ENCODE assay signal across 21 cellular contexts in the genomic region with DNA sequence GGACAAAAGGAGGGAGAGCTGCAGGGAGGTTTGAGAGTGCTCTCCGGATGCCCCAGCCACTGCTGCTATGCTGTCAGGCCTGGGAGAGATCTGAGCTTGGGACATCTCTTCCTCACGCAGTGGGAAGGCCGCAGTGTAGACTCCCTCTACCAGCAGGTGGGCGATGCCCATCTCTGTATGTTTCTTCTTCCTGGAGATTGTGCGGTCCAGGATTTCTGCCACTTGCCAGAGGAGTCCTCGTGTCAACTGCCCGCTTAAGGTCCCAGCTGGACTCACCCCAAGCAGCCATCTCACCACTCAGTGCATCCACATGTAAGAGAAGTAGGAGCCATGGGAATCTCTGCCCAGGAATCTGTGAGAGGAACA. TPM values are rescaled to one million over a fixed set of nuclear protein-coding genes. Genes with fewer than 3 reads are reported as not detected.
DNase-seq lines count a peak whose midpoint lies in the region; ATAC-seq and TF ChIP-seq lines count a peak whose summit lies in the region.
"Had no signal": no experiment of that assay in that cellular context is flagged by ENCODE, and none has a peak within 500 bp of the region (broad histone marks: within the 10 kb centered on the region; RNA-seq: fewer than 3 reads in every experiment).

No MANE protein-coding gene starts in this region.

- no peak overlapping the region for H3K4ac ChIP-seq in IMR-90 (ENCODE audit: low read depth, low read length)

- WGBS in IMR-90 (ENCODE audit: extremely low coverage in 2 of 2, insufficient read length in 1 of 2), 2 experiments = 83% methylated on average over 4 of the region's 7 CpGs; no CpG with 5 or more reads in 1 of the 2 experiments
- 81 to 93% methylated on average over 7 of the region's 7 CpGs for WGBS in thyroid gland, 2 donors
- 93% methylated on average over 6 of the region's 7 CpGs for WGBS in esophagus muscularis mucosa

- no peak overlapping the region for H4K8ac ChIP-seq in IMR-90 (ENCODE audit: low read depth in 2 of 2, low read length in 2 of 2)

- H3K79me1 ChIP-seq in IMR-90 (ENCODE audit: low read depth in 1 of 2, low read length in 2 of 2) = no peaks in the 10 kb centered on the region

- H3K4me1 Mint-ChIP-seq in mesothelial cell of epicardium = peaks cover 16% of the 10 kb centered on the region
- H3K4me1 Mint-ChIP-seq: activated CD4-positive, alpha-beta memory T cell treated with anti-CD3 and anti-CD28 coated beads, Interleukin-2, amount 10 ng/mL, durations not matched to agents 7 days and 5 days had no signal

- no peak overlapping the region for H3K4me2 ChIP-seq in IMR-90 (ENCODE audit: low read depth, low read length)

- no peaks in the 10 kb centered on the region for H3K36me3 ChIP-seq in IMR-90 (ENCODE audit: control insufficient read depth, insufficient read depth, low read length)
- no peaks in the 10 kb centered on the region for H3K36me3 ChIP-seq in thyroid gland
- H3K36me3 ChIP-seq in esophagus muscularis mucosa = peaks cover 0 to under 1% (median 0%) of the 10 kb centered on the region in 4 donors
- H3K36me3 ChIP-seq: colonic mucosa, esophagus squamous epithelium had no signal

- H3K9ac ChIP-seq in IMR-90 (ENCODE audit: low read depth, low read length) = no peak overlapping the region

- in situ Hi-C loops in IMR-90 (cut with MboI; ENCODE audit: low sequenced_read_pairs) = no loop called here

- peak overlapping the region; percentile 56 for H3K4me3 Mint-ChIP-seq in mesothelial cell of epicardium
- H3K4me3 Mint-ChIP-seq: activated CD4-positive, alpha-beta memory T cell treated with anti-CD3 and anti-CD28 coated beads, Interleukin-2, amount 10 ng/mL, durations not matched to agents 7 days and 5 days; activated naive CD4-positive, alpha-beta T cell treated with anti-CD3 and anti-CD28 coated beads, Interleukin-2, amount 50 U/mL, for 24 hours; T-helper 1 cell treated with Interleukin-12 subunit alpha and Interleukin-12 subunit beta and Interleukin-4 antibody, amounts not matched to agents 30 μg/mL and 1 μg/mL, for 36 hours had no signal

- H2BK15ac ChIP-seq in IMR-90 (ENCODE audit: low read depth, low read length) = no peak overlapping the region

- no TSS peak for BruUV-seq in IMR-90 (replicated peaks; lab: Mats Ljungman, UMichigan)

- H3K9me3 ChIP-seq in IMR-90 (ENCODE audit: control insufficient read depth, insufficient read depth, low read length) (peaks cover 14% of the 10 kb centered on the region), thyroid gland (no peaks in the 10 kb centered on the region), esophagus muscularis mucosa (peaks cover 0 to 12% (median 0%) of the 10 kb centered on the region in 4 donors)
- H3K9me3 ChIP-seq: Caco-2, colonic mucosa had no signal

- peak overlapping the region; percentile 67 for H2AFZ ChIP-seq in IMR-90 (replicated peaks; ENCODE audit: low read length, poor library complexity)

- H3K4me1 ChIP-seq in IMR-90 (ENCODE audit: control insufficient read depth, insufficient read depth, low read length) (no peaks in the 10 kb centered on the region; the same call in 1 of the 2 replicates), thyroid gland (peaks cover 9 to 16% of the 10 kb centered on the region in 2 donors), esophagus muscularis mucosa (peaks cover 12 to 21% (median 17%) of the 10 kb centered on the region in 4 donors)
- H3K4me1 ChIP-seq: Caco-2, colonic mucosa had no signal

- no peak overlapping the region for H3K23ac ChIP-seq in IMR-90 (ENCODE audit: low read depth, low read length)

- no peak overlapping the region for H3K27ac Mint-ChIP-seq in mesothelial cell of epicardium
- H3K27ac Mint-ChIP-seq: activated CD4-positive, alpha-beta memory T cell treated with anti-CD3 and anti-CD28 coated beads, Interleukin-2, amount 10 ng/mL, durations not matched to agents 7 days and 5 days; activated naive CD4-positive, alpha-beta T cell treated with anti-CD3 and anti-CD28 coated beads, Interleukin-2, amount 50 U/mL, for 24 hours; T-helper 1 cell treated with Interleukin-12 subunit alpha and Interleukin-12 subunit beta and Interleukin-4 antibody, amounts not matched to agents 30 μg/mL and 1 μg/mL, for 36 hours had no signal

- H3K56ac ChIP-seq in IMR-90 (ENCODE audit: extremely low read depth, insufficient read depth, low read length) = no peak overlapping the region

- no peak for TF ChIP-seq POLR2A in IMR-90 (IDR thresholded peaks at IDR 0.05; ENCODE audit: low read depth, low read length)
- no peak for TF ChIP-seq POLR2A in thyroid gland (IDR thresholded peaks at IDR 0.05)
- no peak for TF ChIP-seq POLR2A in esophagus muscularis mucosa (IDR thresholded peaks at IDR 0.05; ENCODE audit: low read depth)

- H2AK9ac ChIP-seq in IMR-90 (replicated peaks; ENCODE audit: low read depth, low read length, poor library complexity) = peak overlapping the region; percentile 55

- H3K36me3 Mint-ChIP-seq in mesothelial cell of epicardium = no peaks in the 10 kb centered on the region

- no peak for TF ChIP-seq RAD21 in IMR-90 (IDR thresholded peaks at IDR 0.05; ENCODE audit: low read length)

- TF ChIP-seq EP300 in esophagus muscularis mucosa (IDR thresholded peaks at IDR 0.05) = no peak

- no peaks in the 10 kb centered on the region for H3K9me1 ChIP-seq in IMR-90 (ENCODE audit: insufficient read depth, low read length)

- H2AK5ac ChIP-seq in IMR-90 (ENCODE audit: low read depth, low read length) = no peak overlapping the region

- no peak overlapping the region for H3K4me3 ChIP-seq in IMR-90 (ENCODE audit: insufficient read depth, low read depth, low read length)
- peak overlapping the region; percentile 49 for H3K4me3 ChIP-seq in epithelial cell of proximal tubule (ENCODE audit: low read depth, low read length)
- peak overlapping the region in 1 of 3 donors; percentile 32 for H3K4me3 ChIP-seq in thyroid gland (replicated peaks in 1 of 3)
- H3K4me3 ChIP-seq in esophagus muscularis mucosa = no peak overlapping the region
- H3K4me3 ChIP-seq: lung, SK-N-MC had no signal

- peaks cover 50% of the 10 kb centered on the region for H3K27me3 Mint-ChIP-seq in mesothelial cell of epicardium (ENCODE audit: low read depth)

- H2BK120ac ChIP-seq in IMR-90 (ENCODE audit: low read depth, low read length) = no peak overlapping the region

- H3K9me3 Mint-ChIP-seq in mesothelial cell of epicardium = no peaks in the 10 kb centered on the region
- H3K9me3 Mint-ChIP-seq: activated CD4-positive, alpha-beta memory T cell treated with anti-CD3 and anti-CD28 coated beads, Interleukin-2, amount 10 ng/mL, durations not matched to agents 7 days and 5 days; activated naive CD4-positive, alpha-beta T cell treated with anti-CD3 and anti-CD28 coated beads, Interleukin-2, amount 50 U/mL, for 24 hours; T-helper 1 cell treated with Interleukin-12 subunit alpha and Interleukin-12 subunit beta and Interleukin-4 antibody, amounts not matched to agents 30 μg/mL and 1 μg/mL, for 36 hours had no signal

- H3K27ac ChIP-seq in IMR-90 (ENCODE audit: insufficient read depth, low read length) (no peak overlapping the region), thyroid gland (peak overlapping the region; percentile 60 to 87 (median 64)), esophagus muscularis mucosa (replicated peaks in 1 of 4) (no peak overlapping the region)
- H3K27ac ChIP-seq: colonic mucosa, esophagus squamous epithelium, SK-N-MC had no signal

- TF ChIP-seq CTCF in IMR-90 (conservative IDR thresholded peaks at IDR 0.05; ENCODE audit: low read depth, low read length) (no peak), epithelial cell of proximal tubule (conservative IDR thresholded peaks at IDR 0.05; ENCODE audit: low read depth, low read length) (no peak), mesothelial cell of epicardium (IDR thresholded peaks at IDR 0.05; ENCODE audit: unreplicated experiment) (no peak), thyroid gland (IDR thresholded peaks at IDR 0.05) (no peak), esophagus muscularis mucosa (IDR thresholded peaks at IDR 0.05) (no peak)

- H2BK5ac ChIP-seq in IMR-90 (ENCODE audit: low read depth, low read length, poor library complexity, severe bottlenecking) = no peak overlapping the region

- H4K5ac ChIP-seq in IMR-90 (ENCODE audit: low read depth, low read length) = no peak overlapping the region

- dilution Hi-C loops in IMR-90 (cut with HindIII; ENCODE audit: low sequenced_read_pairs, unreplicated experiment) = no loop called here

- CTCF ChIA-PET in IMR-90 (lab: Yijun Ruan, JAX) = no interaction called here

- H2BK20ac ChIP-seq in IMR-90 (ENCODE audit: low read depth, low read length) = no peak overlapping the region

- no peak for ATAC-seq in IMR-90 (ENCODE audit: low read depth)

- POLR2A ChIA-PET in IMR-90 (lab: Charles Lee; ENCODE audit: unreplicated experiment) = no interaction called here

- H3K27me3 ChIP-seq in IMR-90 (ENCODE audit: control insufficient read depth, insufficient read depth, low read length) (peaks cover 39% of the 10 kb centered on the region), thyroid gland (no peaks in the 10 kb centered on the region), esophagus muscularis mucosa (peaks cover 6 to 45% (median 25%) of the 10 kb centered on the region in 4 donors)

- intact Hi-C loops in IMR-90 (cut with micrococcal nuclease) (no loop called here), thyroid gland (cut with DNase I) (no loop called here), esophagus muscularis mucosa (cut with DNase I) (no loop called here)

- no peaks in the 10 kb centered on the region for H4K20me1 ChIP-seq in IMR-90 (ENCODE audit: insufficient read depth, low read length)

- DNase-seq in IMR-90 (no peak), epithelial cell of proximal tubule (ENCODE audit: low read depth) (no peak), mesothelial cell of epicardium (ENCODE audit: low spot score in 2 of 2, unreplicated experiment in 2 of 2) (no peak), thyroid gland (no peak), esophagus muscularis mucosa (ENCODE audit: extremely low spot score) (no peak), ecto neural progenitor cell (ENCODE audit: low spot score) (no peak)
- no peak for DNase-seq in stimulated activated CD4-positive, alpha-beta T cell treated with anti-CD3 and anti-CD28 coated beads, Interleukin-2, amount 100 ng/mL, for 48 hours
- DNase-seq: activated CD4-positive, alpha-beta memory T cell treated with anti-CD3 and anti-CD28 coated beads, Interleukin-2, amount 10 ng/mL, durations not matched to agents 7 days and 5 days; activated CD4-positive, CD25-positive, alpha-beta regulatory T cell treated with anti-CD3 and anti-CD28 coated beads, Interleukin-2, amount 50 U/mL, for 72 hours; activated CD8-positive, alpha-beta memory T cell treated with anti-CD3 and anti-CD28 coated beads, Interleukin-2, amount 50 U/mL, for 48 hours; Caco-2; esophagus squamous epithelium; foreskin melanocyte; GDM1; NCI-H1694; stimulated activated CD4-positive, alpha-beta T cell treated with anti-CD3 and anti-CD28 coated beads, Interleukin-1b, Interleukin-23, amount 100 ng/mL, for 48 hours had no signal

- H4K91ac ChIP-seq in IMR-90 (ENCODE audit: insufficient read depth, low read depth, low read length) = no peak overlapping the region

- no peak overlapping the region for H3K18ac ChIP-seq in IMR-90 (ENCODE audit: low read depth, low read length)

- H3K14ac ChIP-seq in IMR-90 (replicated peaks; ENCODE audit: low read depth, low read length) = no peak overlapping the region

RNA-seq across cellular contexts. Expression of a gene that starts 10.9 kb away (rescaled TPM):
- total RNA-seq in IMR-90 (2012; rRNA removed) = 3.2 and 3.3 TPM in 2 replicates
- polyA plus RNA-seq in IMR-90 (2012; rRNA removed) = 5.8 and 7.5 TPM in 2 replicates
- 3.2 and 10.3 TPM in 2 replicates for polyA plus RNA-seq in IMR-90 (2012; cell fraction: cytosol; rRNA removed)
- 3.8 and 21.9 TPM in 2 replicates for polyA plus RNA-seq in IMR-90 (2012; cell fraction: nucleus; rRNA removed; ENCODE audit: low replicate concordance)
- total RNA-seq in epithelial cell of proximal tubule = 2.5 and 2.8 TPM in 2 replicates
- total RNA-seq in mesothelial cell of epicardium = 7.7 to 10.7 TPM (median 9.1 TPM) in 3 replicates
- total RNA-seq in thyroid gland = 10 to 100 TPM in 3 of 4 donors, 1 to 10 TPM in 1; 4.3 to 21.8 (median 15.3) TPM
- total RNA-seq in esophagus muscularis mucosa = 10 to 100 TPM in 2 of 4 donors, 1 to 10 TPM in 2; 7.5 to 26.0 (median 12.2) TPM

RNA-seq across cellular contexts. Expression of a gene that starts 13.7 kb away (rescaled TPM):
- total RNA-seq in IMR-90 (2012; rRNA removed) (3.3 and 4.5 TPM in 2 replicates), epithelial cell of proximal tubule (7.9 and 14.3 TPM in 2 replicates), mesothelial cell of epicardium (85.3 to 88.3 TPM (median 86.6 TPM) in 3 replicates), thyroid gland (10 to 100 TPM; 11.9 to 32.3 (median 17.5) TPM), esophagus muscularis mucosa (1 to 10 TPM; 3.3 to 4.6 (median 3.9) TPM)
- 16.8 and 17.2 TPM in 2 replicates for polyA plus RNA-seq in IMR-90 (2012; rRNA removed)
- 13.6 and 18.3 TPM in 2 replicates for polyA plus RNA-seq in IMR-90 (2012; cell fraction: cytosol; rRNA removed)
- 34.8 and 65.2 TPM in 2 replicates for polyA plus RNA-seq in IMR-90 (2012; cell fraction: nucleus; rRNA removed; ENCODE audit: low replicate concordance)

Comparison
In these comparisons a context has a peak if more than half of its experiments do, and no peak if none do; other contexts are left out.
1. H3K27ac ChIP-seq: peak in thyroid gland (3 of 3); none in IMR-90 (single experiment) and esophagus muscularis mucosa (0 of 4).